21 cellular contexts compared by ENCODE assay signal in genomic region chr3:45889278-45889833, GRCh38. TPM values are rescaled to one million over a fixed set of nuclear protein-coding genes. Genes with fewer than 3 reads are reported as not detected.
"Had no signal": no experiment of that assay in that cellular context is flagged by ENCODE, and none has a peak within 500 bp of the region (broad histone marks: within the 10 kb centered on the region; RNA-seq: fewer than 3 reads in every experiment).

No MANE protein-coding gene starts in this region.

- ATAC-seq: heart right ventricle, left ventricle myocardium superior, natural killer cell, sciatic nerve had no signal

- DNase-seq: activated CD4-positive, alpha-beta T cell treated with anti-CD3 and anti-CD28 coated beads, Interleukin-2, amount 50 U/mL, for 48 hours; activated naive CD8-positive, alpha-beta T cell treated with anti-CD3 and anti-CD28 coated beads for 36 hours; amniotic stem cell; effector CD4-positive, alpha-beta T cell; heart right ventricle; immature natural killer cell; kidney glomerular epithelial cell; left ventricle myocardium superior; mesenchymal stem cell; natural killer cell; ovary; stimulated activated CD4-positive, alpha-beta T cell treated with anti-CD3 and anti-CD28 coated beads, Interleukin-4, amount 100 ng/mL, for 4 hours; stimulated activated naive CD4-positive, alpha-beta T cell; thyroid gland; WERI-Rb-1 had no signal

- H3K4me3 ChIP-seq: heart right ventricle, ovary, thyroid gland had no signal

- H3K9me3 ChIP-seq: heart right ventricle, ovary, thyroid gland had no signal

- H3K4me3 Mint-ChIP-seq: activated naive CD8-positive, alpha-beta T cell treated with anti-CD3 and anti-CD28 coated beads for 36 hours; natural killer cell had no signal

- H3K27me3 ChIP-seq: ovary, thyroid gland had no signal

- H3K4me1 ChIP-seq: heart right ventricle had no signal

- H3K36me3 Mint-ChIP-seq: activated naive CD8-positive, alpha-beta T cell treated with anti-CD3 and anti-CD28 coated beads for 36 hours; natural killer cell had no signal

- H3K36me3 ChIP-seq: heart right ventricle, ovary, thyroid gland, WERI-Rb-1 had no signal

- H3K9me3 Mint-ChIP-seq: activated naive CD8-positive, alpha-beta T cell treated with anti-CD3 and anti-CD28 coated beads for 36 hours; immature natural killer cell; natural killer cell had no signal

- H3K27ac ChIP-seq: heart right ventricle, ovary, thyroid gland, WERI-Rb-1 had no signal

- H3K27ac Mint-ChIP-seq: activated naive CD8-positive, alpha-beta T cell treated with anti-CD3 and anti-CD28 coated beads for 36 hours; immature natural killer cell; natural killer cell had no signal

RNA-seq across cellular contexts. Expression of gene CCR9, which starts 3.0 kb away (rescaled TPM):
- total RNA-seq: activated naive CD8-positive, alpha-beta T cell treated with anti-CD3 and anti-CD28 coated beads for 36 hours; cerebellum; heart right ventricle; left ventricle myocardium superior; pulmonary artery endothelial cell; T-helper 2 cell treated with Interferon-gamma antibody and Interleukin-4, amounts not matched to agents 100 ng/mL and 5 ng/mL, for 36 hours; thyroid gland; ureter had no signal

RNA-seq across cellular contexts. Expression of gene CXCR6, which starts 53.9 kb away (rescaled TPM):
- total RNA-seq: cerebellum, frontal cortex, pulmonary artery endothelial cell had no signal
